37 cellular contexts compared by ENCODE assay signal in the genomic region with DNA sequence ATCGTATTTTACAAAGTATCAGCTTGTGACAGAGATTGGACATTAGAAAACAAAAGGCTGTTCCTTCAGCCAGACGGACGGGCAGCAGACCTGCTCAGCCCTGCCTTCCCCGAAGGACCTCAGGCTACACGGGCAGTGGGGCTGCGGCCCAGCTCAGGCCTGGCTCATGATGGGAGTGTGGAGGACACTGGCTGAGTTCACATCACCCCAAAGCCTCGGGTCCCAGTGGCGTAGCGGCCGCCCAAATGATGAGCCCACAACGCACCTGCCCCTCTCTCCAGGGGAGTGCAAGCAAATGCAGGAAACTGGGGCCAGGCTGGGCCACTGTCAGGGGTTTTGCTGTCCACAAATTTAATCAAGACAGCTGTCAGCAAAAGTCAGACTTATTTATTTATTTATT.
"Had no signal": no experiment of that assay in that cellular context is flagged by ENCODE, and none has a peak within 500 bp of the region (broad histone marks: within the 10 kb centered on the region; RNA-seq: fewer than 3 reads in every experiment).

No MANE protein-coding gene starts in this region.

- H3K9me3 ChIP-seq: adrenal gland, body of pancreas, breast epithelium had no signal

- H3K4me3 ChIP-seq: adrenal gland, body of pancreas, breast epithelium had no signal

- H3K4me1 ChIP-seq: adrenal gland, body of pancreas, breast epithelium had no signal

- H3K36me3 ChIP-seq: adrenal gland, brain microvascular endothelial cell, breast epithelium had no signal

- H3K36me3 Mint-ChIP-seq: activated CD4-positive, alpha-beta memory T cell treated with anti-CD3 and anti-CD28 coated beads for 36 hours; activated naive CD4-positive, alpha-beta T cell treated with anti-CD3 and anti-CD28 coated beads, Interleukin-2, amount 50 U/mL, for 72 hours; activated naive CD8-positive, alpha-beta T cell treated with anti-CD3 and anti-CD28 coated beads for 36 hours had no signal

- H3K27me3 ChIP-seq: adrenal gland, body of pancreas, brain microvascular endothelial cell had no signal

- H3K27me3 Mint-ChIP-seq: activated B cell treated with CpG ODN at 0.5 μM for 24 hours; activated CD4-positive, alpha-beta memory T cell treated with anti-CD3 and anti-CD28 coated beads for 36 hours; activated CD4-positive, alpha-beta T cell treated with anti-CD3 and anti-CD28 coated beads, Interleukin-2, amount 10 ng/mL, durations not matched to agents 24 days and 14 days; activated CD8-positive, alpha-beta T cell treated with anti-CD3 and anti-CD28 coated beads for 36 hours; activated naive CD8-positive, alpha-beta T cell treated with anti-CD3 and anti-CD28 coated beads for 36 hours; activated T-helper 17 cell treated with anti-CD3 and anti-CD28 coated beads, Interleukin-2, amount 50 U/mL, for 72 hours; central memory CD8-positive, alpha-beta T cell had no signal

- H3K4me1 Mint-ChIP-seq: activated B cell treated with CpG ODN at 0.5 μM for 24 hours; activated CD4-positive, alpha-beta T cell treated with anti-CD3 and anti-CD28 coated beads, Interleukin-2, amount 10 ng/mL, durations not matched to agents 24 days and 14 days; activated naive CD8-positive, alpha-beta T cell treated with anti-CD3 and anti-CD28 coated beads for 36 hours; activated T-helper 17 cell treated with anti-CD3 and anti-CD28 coated beads, Interleukin-2, amount 50 U/mL, for 72 hours; central memory CD8-positive, alpha-beta T cell had no signal

- H3K27ac ChIP-seq: adrenal gland, body of pancreas, brain microvascular endothelial cell, breast epithelium, VCaP had no signal

- H3K9me3 Mint-ChIP-seq: activated CD4-positive, alpha-beta T cell treated with anti-CD3 and anti-CD28 coated beads, Interleukin-2, amount 10 ng/mL, durations not matched to agents 24 days and 14 days; activated naive CD4-positive, alpha-beta T cell treated with anti-CD3 and anti-CD28 coated beads, Interleukin-2, amount 50 U/mL, for 72 hours; activated T-cell treated with anti-CD3 and anti-CD28 coated beads, Interleukin-2, amount 50 U/mL, for 4 hours; activated T-helper 17 cell treated with anti-CD3 and anti-CD28 coated beads, Interleukin-2, amount 50 U/mL, for 72 hours; central memory CD8-positive, alpha-beta T cell had no signal

- H3K27ac Mint-ChIP-seq: activated B cell treated with CpG ODN at 0.5 μM for 24 hours; activated CD4-positive, alpha-beta memory T cell treated with anti-CD3 and anti-CD28 coated beads for 36 hours; activated CD4-positive, alpha-beta T cell treated with anti-CD3 and anti-CD28 coated beads, Interleukin-2, amount 10 ng/mL, durations not matched to agents 24 days and 14 days; activated CD8-positive, alpha-beta T cell treated with anti-CD3 and anti-CD28 coated beads for 36 hours; activated naive CD4-positive, alpha-beta T cell treated with anti-CD3 and anti-CD28 coated beads for 36 hours; activated naive CD4-positive, alpha-beta T cell treated with anti-CD3 and anti-CD28 coated beads, Interleukin-2, amount 50 U/mL, for 72 hours; activated naive CD8-positive, alpha-beta T cell treated with anti-CD3 and anti-CD28 coated beads for 36 hours; activated T-cell treated with anti-CD3 and anti-CD28 coated beads, Interleukin-2, amount 50 U/mL, for 72 hours; activated T-helper 1 cell treated with anti-CD3 and anti-CD28 coated beads, Interleukin-12 subunit alpha, Interleukin-12 subunit beta, Interleukin-2, Interleukin-4 antibody, amounts not matched to agents 30 ng/mL and 10 ng/mL and 1 ng/mL, durations not matched to agents 14 hours and 24 hours and 36 hours; activated T-helper 17 cell treated with anti-CD3 and anti-CD28 coated beads, Interleukin-2, amount 50 U/mL, for 72 hours; T-helper 1 cell treated with Interleukin-12 subunit alpha and Interleukin-12 subunit beta and Interleukin-4 antibody, amounts not matched to agents 30 μg/mL and 1 μg/mL, for 36 hours; T-helper 2 cell treated with Interferon-gamma antibody and Interleukin-4, amounts not matched to agents 5 μg/mL and 100 μg/mL, for 36 hours had no signal

- H3K4me3 Mint-ChIP-seq: activated B cell treated with CpG ODN at 0.5 μM for 24 hours; activated CD4-positive, alpha-beta memory T cell treated with anti-CD3 and anti-CD28 coated beads for 36 hours; activated CD4-positive, alpha-beta T cell treated with anti-CD3 and anti-CD28 coated beads, Interleukin-2, amount 10 ng/mL, durations not matched to agents 24 days and 14 days; activated CD8-positive, alpha-beta T cell treated with anti-CD3 and anti-CD28 coated beads for 36 hours; activated naive CD4-positive, alpha-beta T cell treated with anti-CD3 and anti-CD28 coated beads for 36 hours; activated naive CD8-positive, alpha-beta T cell treated with anti-CD3 and anti-CD28 coated beads for 36 hours; activated T-cell treated with anti-CD3 and anti-CD28 coated beads, Interleukin-2, amount 50 U/mL, for 4 hours; activated T-cell treated with anti-CD3 and anti-CD28 coated beads, Interleukin-2, amount 50 U/mL, for 72 hours; activated T-helper 1 cell treated with anti-CD3 and anti-CD28 coated beads, Interleukin-12 subunit alpha, Interleukin-12 subunit beta, Interleukin-2, Interleukin-4 antibody, amounts not matched to agents 30 ng/mL and 10 ng/mL and 1 ng/mL, durations not matched to agents 14 hours and 24 hours and 36 hours; activated T-helper 17 cell treated with anti-CD3 and anti-CD28 coated beads, Interleukin-2, amount 50 U/mL, for 72 hours; central memory CD8-positive, alpha-beta T cell; T-helper 1 cell treated with Interleukin-12 subunit alpha and Interleukin-12 subunit beta and Interleukin-4 antibody, amounts not matched to agents 30 μg/mL and 1 μg/mL, for 36 hours; T-helper 2 cell treated with Interferon-gamma antibody and Interleukin-4, amounts not matched to agents 5 μg/mL and 100 μg/mL, for 36 hours had no signal

- ATAC-seq: activated CD8-positive, alpha-beta T cell treated with anti-CD3 and anti-CD28 coated beads for 36 hours; activated naive CD4-positive, alpha-beta T cell treated with anti-CD3 and anti-CD28 coated beads, Interleukin-2, amount 50 U/mL, for 72 hours; activated T-cell treated with anti-CD3 and anti-CD28 coated beads, Interleukin-2, amount 50 U/mL, for 4 hours; activated T-cell treated with anti-CD3 and anti-CD28 coated beads, Interleukin-2, amount 50 U/mL, for 72 hours; activated T-helper 17 cell treated with anti-CD3 and anti-CD28 coated beads, Interleukin-2, amount 50 U/mL, for 72 hours; body of pancreas had no signal

- DNase-seq: activated B cell treated with CpG ODN at 0.5 μM for 24 hours; activated CD4-positive, alpha-beta memory T cell treated with anti-CD3 and anti-CD28 coated beads for 36 hours; activated CD4-positive, alpha-beta T cell treated with anti-CD3 and anti-CD28 coated beads for 4 hours; activated CD4-positive, alpha-beta T cell treated with anti-CD3 and anti-CD28 coated beads, Interleukin-2, amount 10 ng/mL, durations not matched to agents 24 days and 14 days; activated CD4-positive, alpha-beta T cell treated with anti-CD3 and anti-CD28 coated beads, Interleukin-2, amount 50 U/mL, for 1 hour; activated CD4-positive, alpha-beta T cell treated with anti-CD3 and anti-CD28 coated beads, Interleukin-2, amount 50 U/mL, for 4 hours; activated CD4-positive, CD25-positive, alpha-beta regulatory T cell treated with anti-CD3 and anti-CD28 coated beads, Interleukin-2, amount 50 U/mL, for 72 hours; activated CD8-positive, alpha-beta memory T cell treated with anti-CD3 and anti-CD28 coated beads, Interleukin-2, amount 50 U/mL, for 4 hours; activated CD8-positive, alpha-beta T cell treated with anti-CD3 and anti-CD28 coated beads for 36 hours; activated effector memory CD4-positive, alpha-beta T cell treated with anti-CD3 and anti-CD28 coated beads, Interleukin-2, amount 50 U/mL, for 16 hours; activated gamma-delta T cell treated with Interleukin-2 at 50 U/mL for 16 hours; activated naive CD4-positive, alpha-beta T cell; activated naive CD4-positive, alpha-beta T cell treated with anti-CD3 and anti-CD28 coated beads for 36 hours; activated naive CD4-positive, alpha-beta T cell treated with anti-CD3 and anti-CD28 coated beads, Interleukin-2, amount 50 U/mL, for 16 hours; activated naive CD8-positive, alpha-beta T cell treated with anti-CD3 and anti-CD28 coated beads for 36 hours; activated T-cell treated with anti-CD3 and anti-CD28 coated beads for 4 hours; activated T-cell treated with anti-CD3 and anti-CD28 coated beads, Interleukin-2, amount 50 U/mL, for 1 hour; activated T-cell treated with anti-CD3 and anti-CD28 coated beads, Interleukin-2, amount 50 U/mL, for 4 hours; activated T-cell treated with anti-CD3 and anti-CD28 coated beads, Interleukin-2, amount 50 U/mL, for 72 hours; adrenal gland; amniotic stem cell; aorta; body of pancreas; brain microvascular endothelial cell; caudate nucleus; cerebellar nuclear complex; T-helper 1 cell; T-helper 2 cell; T-helper 9 cell had no signal
